Comparison of ENCODE assay signal across 9 cellular contexts in genomic region chr14:69667938-69668336, GRCh38. TPM values are rescaled to one million over a fixed set of nuclear protein-coding genes. Genes with fewer than 3 reads are reported as not detected.
DNase-seq lines count a peak whose midpoint lies in the region; ATAC-seq and TF ChIP-seq lines count a peak whose summit lies in the region.
"Had no signal": no experiment of that assay in that cellular context is flagged by ENCODE, and none has a peak within 500 bp of the region (broad histone marks: within the 10 kb centered on the region; RNA-seq: fewer than 3 reads in every experiment).

No MANE protein-coding gene starts in this region.

- H3K9me2 ChIP-seq in PC-3 (replicated peaks; ENCODE audit: low read length) = no peaks in the 10 kb centered on the region

- H3K36me3 ChIP-seq in BLaER1 treated with 17β-estradiol and CSF1 and Interleukin-3, amounts not matched to agents 10 nM and 100 nM = peaks cover 5 to 53% (median 34%) of the 10 kb centered on the region in 11 experiments; a peak in 20 of 22 replicates
- no peaks in the 10 kb centered on the region for H3K36me3 ChIP-seq in PC-3 (ENCODE audit: low read depth, low read length)

- peaks cover 40% of the 10 kb centered on the region for H3K36me3 Mint-ChIP-seq in activated naive CD8-positive, alpha-beta T cell treated with anti-CD3 and anti-CD28 coated beads, Interleukin-2, amount 10 ng/mL, durations not matched to agents 7 days and 5 days

- no peaks in the 10 kb centered on the region for H3K27me3 Mint-ChIP-seq in activated naive CD8-positive, alpha-beta T cell treated with anti-CD3 and anti-CD28 coated beads, Interleukin-2, amount 10 ng/mL, durations not matched to agents 7 days and 5 days

- H3K27me3 ChIP-seq in BLaER1 treated with 17β-estradiol and CSF1 and Interleukin-3, amounts not matched to agents 10 nM and 100 nM = no peaks in the 10 kb centered on the region
- no peaks in the 10 kb centered on the region for H3K27me3 ChIP-seq in PC-3 (ENCODE audit: low read length)

- peaks cover 10% of the 10 kb centered on the region for H3F3A ChIP-seq in PC-3 (ENCODE audit: low read length, unreplicated experiment)

- H3K4me2 ChIP-seq in BLaER1 treated with 17β-estradiol and CSF1 and Interleukin-3, amounts not matched to agents 10 nM and 100 nM = peak overlapping the region in 6 of 11 experiments; percentile 1 to 71 (median 18); a peak in 8 of 22 replicates
- no peak overlapping the region for H3K4me2 ChIP-seq in PC-3 (ENCODE audit: low read length)

- H3K27ac Mint-ChIP-seq in activated naive CD8-positive, alpha-beta T cell treated with anti-CD3 and anti-CD28 coated beads, Interleukin-2, amount 10 ng/mL, durations not matched to agents 7 days and 5 days = peak overlapping the region; percentile 69

- peaks cover 46 to 100% (median 88%) of the 10 kb centered on the region in 11 experiments; a peak in 21 of 22 replicates for H4K20me1 ChIP-seq in BLaER1 treated with 17β-estradiol and CSF1 and Interleukin-3, amounts not matched to agents 10 nM and 100 nM
- no peaks in the 10 kb centered on the region for H4K20me1 ChIP-seq in PC-3 (ENCODE audit: low read length)

- no peak overlapping the region for H3K27ac ChIP-seq in BLaER1 treated with 17β-estradiol and CSF1 and Interleukin-3, amounts not matched to agents 10 nM and 100 nM
- H3K27ac ChIP-seq in PC-3 (ENCODE audit: low read length) = no peak overlapping the region

- H3K9me3 Mint-ChIP-seq in activated naive CD8-positive, alpha-beta T cell treated with anti-CD3 and anti-CD28 coated beads, Interleukin-2, amount 10 ng/mL, durations not matched to agents 7 days and 5 days = no peaks in the 10 kb centered on the region

- TF ChIP-seq CTCF in PC-3 (conservative IDR thresholded peaks at IDR 0.05; ENCODE audit: low read depth, low read length) = no peak
- TF ChIP-seq CTCF in omental fat pad (IDR thresholded peaks at IDR 0.05) = no peak

- H3K79me2 ChIP-seq in PC-3 (ENCODE audit: low read length) = peaks cover 4% of the 10 kb centered on the region; the same call in 1 of the 2 replicates

- peaks cover 59% of the 10 kb centered on the region for H3K4me1 Mint-ChIP-seq in activated naive CD8-positive, alpha-beta T cell treated with anti-CD3 and anti-CD28 coated beads, Interleukin-2, amount 10 ng/mL, durations not matched to agents 7 days and 5 days

- DNase-seq in activated naive CD8-positive, alpha-beta T cell treated with anti-CD3 and anti-CD28 coated beads, Interleukin-2, amount 10 ng/mL, durations not matched to agents 7 days and 5 days = no peak
- DNase-seq in RPMI8226 = no peak
- no peak for DNase-seq in NCI-H774 (lab: John Stamatoyannopoulos, UW)
- no peak for DNase-seq in PC-3
- DNase-seq in omental fat pad (ENCODE audit: low spot score) = no peak
- DNase-seq: stimulated activated CD4-positive, alpha-beta T cell treated with anti-CD3 and anti-CD28 coated beads, Interleukin-1b, Interleukin-23, amount 100 ng/mL, for 48 hours had no signal

- intact Hi-C loops in PC-3 (cut with micrococcal nuclease) = no loop called here

- POLR2A ChIA-PET in activated naive CD8-positive, alpha-beta T cell treated with anti-CD3 and anti-CD28 coated beads, Interleukin-2, amount 10 ng/mL, durations not matched to agents 7 days and 5 days (lab: Charles Lee) = interaction anchor here (0.6 to 1.5 kb wide), 2 partner anchors 37 to 64 kb away, joined by 3 to 6 read pairs; no protein-coding TSS in a partner anchor
- POLR2A ChIA-PET in PC-3 (lab: Charles Lee; ENCODE audit: unreplicated experiment) = no interaction called here

- BruUV-seq in PC-3 (replicated peaks; lab: Mats Ljungman, UMichigan) = no TSS peak

- H3K9me3 ChIP-seq in BLaER1 treated with 17β-estradiol and CSF1 and Interleukin-3, amounts not matched to agents 10 nM and 100 nM (replicated peaks in 1 of 11) = peaks cover 0 to 18% (median 4%) of the 10 kb centered on the region in 11 experiments; a peak in 7 of 22 replicates
- no peaks in the 10 kb centered on the region for H3K9me3 ChIP-seq in PC-3 (ENCODE audit: low read length)

- no peak overlapping the region for H3K9ac ChIP-seq in BLaER1 treated with 17β-estradiol and CSF1 and Interleukin-3, amounts not matched to agents 10 nM and 100 nM
- H3K9ac ChIP-seq in PC-3 (ENCODE audit: low read length) = no peak overlapping the region

- peak; percentile 36 for ATAC-seq in GM19035 (IDR thresholded peaks at IDR 0.05; ENCODE audit: unreplicated experiment)
- ATAC-seq in HG03025 (IDR thresholded peaks at IDR 0.05; ENCODE audit: low FRiP score, unreplicated experiment) = peak; percentile 34
- ATAC-seq in activated naive CD8-positive, alpha-beta T cell treated with anti-CD3 and anti-CD28 coated beads, Interleukin-2, amount 10 ng/mL, durations not matched to agents 7 days and 5 days (ENCODE audit: low read depth) = no peak
- no peak for ATAC-seq in PC-3
- no peak for ATAC-seq in omental fat pad (ENCODE audit: low FRiP score)

- no peak overlapping the region for H3K4me3 ChIP-seq in BLaER1 treated with 17β-estradiol and CSF1 and Interleukin-3, amounts not matched to agents 10 nM and 100 nM
- H3K4me3 ChIP-seq in PC-3 (ENCODE audit: low read length) = no peak overlapping the region

- peak overlapping the region; percentile 67 for H3K4me3 Mint-ChIP-seq in activated naive CD8-positive, alpha-beta T cell treated with anti-CD3 and anti-CD28 coated beads, Interleukin-2, amount 10 ng/mL, durations not matched to agents 7 days and 5 days

- CTCF ChIA-PET in PC-3 (lab: Charles Lee) = no interaction called here

- H2AFZ ChIP-seq in PC-3 (ENCODE audit: low read length) = no peak overlapping the region

- H3K4me1 ChIP-seq in BLaER1 treated with 17β-estradiol and CSF1 and Interleukin-3, amounts not matched to agents 10 nM and 100 nM = peaks cover 50 to 96% (median 72%) of the 10 kb centered on the region in 10 experiments
- peaks cover 21% of the 10 kb centered on the region for H3K4me1 ChIP-seq in PC-3 (ENCODE audit: insufficient read depth, low read length)

RNA-seq across cellular contexts. Expression of gene SUSD6, which starts 56.5 kb away (rescaled TPM):
- 10 to 100 TPM; 42.9 to 44.5 TPM for total RNA-seq in activated naive CD8-positive, alpha-beta T cell treated with anti-CD3 and anti-CD28 coated beads, Interleukin-2, amount 10 ng/mL, durations not matched to agents 7 days and 5 days
- total RNA-seq in PC-3 (2014; rRNA removed) (6.1 and 9.3 TPM in 2 replicates), omental fat pad (10 to 100 TPM; 31.1 to 73.3 (median 52.7) TPM)

Comparison
In these comparisons a context has a peak if more than half of its experiments do, and no peak if none do; other contexts are left out.
1. ATAC-seq: peak in GM19035 (single experiment) and HG03025 (single experiment); none in activated naive CD8-positive, alpha-beta T cell treated with anti-CD3 and anti-CD28 coated beads, Interleukin-2, amount 10 ng/mL, durations not matched to agents 7 days and 5 days (single experiment), PC-3 (single experiment) and omental fat pad (single experiment).